Comparison of ENCODE assay signal across 13 cellular contexts in the genomic region with DNA sequence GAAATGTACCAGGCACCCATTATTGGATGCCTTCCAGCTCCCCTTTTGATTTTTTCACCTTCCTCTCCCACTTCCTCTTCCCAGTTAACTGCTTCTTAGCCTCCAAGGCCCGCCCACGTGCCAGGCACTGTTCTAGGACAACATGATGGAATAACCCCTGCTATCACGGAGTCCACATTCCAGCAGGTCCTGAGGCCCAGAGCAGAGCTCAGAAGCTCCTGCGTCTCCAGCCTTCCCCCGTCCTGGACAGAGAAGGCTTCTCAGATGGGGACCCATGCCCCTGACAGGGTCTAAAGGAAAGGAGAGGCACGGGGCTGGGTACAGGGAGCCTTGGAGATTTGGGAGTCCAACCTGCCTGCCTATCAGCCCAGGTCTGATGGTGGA. TPM values are rescaled to one million over a fixed set of nuclear protein-coding genes. Genes with fewer than 3 reads are reported as not detected.
DNase-seq lines count a peak whose midpoint lies in the region; ATAC-seq and TF ChIP-seq lines count a peak whose summit lies in the region.
"Had no signal": no experiment of that assay in that cellular context is flagged by ENCODE, and none has a peak within 500 bp of the region (broad histone marks: within the 10 kb centered on the region; RNA-seq: fewer than 3 reads in every experiment).

No MANE protein-coding gene starts in this region.

- no peak for TF ChIP-seq RAD21 in neural cell (conservative IDR thresholded peaks at IDR 0.05)

- H3F3A ChIP-seq in neural cell (ENCODE audit: insufficient read depth, low read length, poor library complexity, severe bottlenecking), result no peaks in the 10 kb centered on the region

- TF ChIP-seq EP300 in neural cell (conservative IDR thresholded peaks at IDR 0.05; ENCODE audit: poor library complexity, severe bottlenecking), result no peak

- H3K27me3 Mint-ChIP-seq in glutamatergic neuron (ENCODE audit: unreplicated experiment), result peaks cover 9% of the 10 kb centered on the region

- H3K9me3 ChIP-seq in BLaER1 (no peaks in the 10 kb centered on the region), neural cell (ENCODE audit: low read length) (no peaks in the 10 kb centered on the region)
- H3K9me3 ChIP-seq: BE2C, SJSA1 had no signal

- H3K4me1 ChIP-seq in BLaER1, result peaks cover 11% of the 10 kb centered on the region; the same call in 1 of the 2 replicates
- H3K4me1 ChIP-seq: SJSA1 had no signal

- peaks cover 12% of the 10 kb centered on the region for H3K9me3 Mint-ChIP-seq in glutamatergic neuron (ENCODE audit: unreplicated experiment)
- H3K9me3 Mint-ChIP-seq: CD4-positive, alpha-beta memory T cell had no signal

- H3K4me3 ChIP-seq in BLaER1 (no peak overlapping the region), dorsolateral prefrontal cortex (no peak overlapping the region), neural cell (ENCODE audit: low read length) (no peak overlapping the region)
- H3K4me3 ChIP-seq: SJSA1 had no signal

- no peaks in the 10 kb centered on the region for H3K36me3 ChIP-seq in BLaER1
- H3K36me3 ChIP-seq in neural cell (ENCODE audit: insufficient read depth, low read length), result no peaks in the 10 kb centered on the region
- H3K36me3 ChIP-seq: BE2C, SJSA1 had no signal

- peak overlapping the region; percentile 17; the same call in 1 of the 2 replicates for H3K4me2 ChIP-seq in BLaER1
- H3K4me2 ChIP-seq in neural cell (ENCODE audit: low read length), result no peak overlapping the region

- CTCF ChIA-PET in RWPE1 (lab: Yijun Ruan, JAX), result interaction anchor here (0.6 to 2.7 kb wide), 26 partner anchors 9 to 758 kb away, joined by 3 to 17 read pairs (median 4); a partner anchor contains a TSS

- ATAC-seq in omental fat pad (ENCODE audit: low FRiP score), result no peak
- ATAC-seq in HG03571 (IDR thresholded peaks at IDR 0.05; ENCODE audit: unreplicated experiment), result no peak

- no peak for DNase-seq in RWPE1 (ENCODE audit: low spot score)
- DNase-seq in dorsolateral prefrontal cortex, result no peak
- DNase-seq in omental fat pad (ENCODE audit: low spot score), result no peak
- no peak for DNase-seq in C1 segment of cervical spinal cord (lab: John Stamatoyannopoulos, UW)
- DNase-seq in glutamatergic neuron, result no peak
- DNase-seq: GOT3, NCI-H524 treated with DMSO at 0.1 percent for 48 hours had no signal

- H4K20me1 ChIP-seq in BLaER1, result no peaks in the 10 kb centered on the region
- H4K20me1 ChIP-seq in neural cell (ENCODE audit: insufficient read depth), result no peaks in the 10 kb centered on the region

- H3K27ac ChIP-seq in BLaER1 (no peak overlapping the region), RWPE1 (peak overlapping the region; percentile 98), dorsolateral prefrontal cortex (peak overlapping the region in 42 of 59 donors; percentile 10 to 86 (median 65)), neural cell (ENCODE audit: low read length) (no peak overlapping the region)
- H3K27ac ChIP-seq: SJSA1 had no signal

- H3K4me3 Mint-ChIP-seq in glutamatergic neuron (ENCODE audit: unreplicated experiment), result no peak overlapping the region
- H3K4me3 Mint-ChIP-seq: CD4-positive, alpha-beta memory T cell had no signal

- POLR2A ChIA-PET in RWPE1 (lab: Yijun Ruan, JAX; ENCODE audit: low non-redundant PET), result interaction anchor here (0.6 kb wide), 1 partner anchor 118 kb away, joined by 3 read pairs; no protein-coding TSS in a partner anchor

- TF ChIP-seq CTCF in RWPE1 (conservative IDR thresholded peaks at IDR 0.05; ENCODE audit: low read depth), result no peak
- TF ChIP-seq CTCF in dorsolateral prefrontal cortex (IDR thresholded peaks at IDR 0.05 in 54 of 56, conservative IDR thresholded peaks at IDR 0.05 in 2 of 56; ENCODE audit: low read depth in 1 of 56, partially characterized antibody in 56 of 56), result no peak
- no peak for TF ChIP-seq CTCF in neural cell (IDR thresholded peaks at IDR 0.05; ENCODE audit: poor library complexity, severe bottlenecking)
- no peak for TF ChIP-seq CTCF in omental fat pad (IDR thresholded peaks at IDR 0.05)
- no peak for TF ChIP-seq CTCF in glutamatergic neuron (IDR thresholded peaks at IDR 0.05; ENCODE audit: partially characterized antibody, unreplicated experiment)

- H2AFZ ChIP-seq in neural cell (ENCODE audit: low read depth, low read length), result no peak overlapping the region

- no peak overlapping the region for H3K27ac Mint-ChIP-seq in glutamatergic neuron (ENCODE audit: unreplicated experiment)
- H3K27ac Mint-ChIP-seq: CD4-positive, alpha-beta memory T cell had no signal

- H3K79me2 ChIP-seq in neural cell (replicated peaks; ENCODE audit: insufficient read depth, low read length), result no peaks in the 10 kb centered on the region

- H3K27me3 ChIP-seq in BLaER1, result no peaks in the 10 kb centered on the region
- peaks cover 0 to 3% (median 0%) of the 10 kb centered on the region in 45 donors for H3K27me3 ChIP-seq in dorsolateral prefrontal cortex
- no peaks in the 10 kb centered on the region for H3K27me3 ChIP-seq in neural cell (ENCODE audit: insufficient read depth, low read depth, low read length)
- H3K27me3 ChIP-seq: BE2C, SJSA1 had no signal

- no peaks in the 10 kb centered on the region for H3K9me2 ChIP-seq in neural cell (ENCODE audit: insufficient read depth, low read length)

- H3K36me3 Mint-ChIP-seq in glutamatergic neuron (ENCODE audit: unreplicated experiment), result no peaks in the 10 kb centered on the region
- H3K36me3 Mint-ChIP-seq: CD4-positive, alpha-beta memory T cell had no signal

- peaks cover 9% of the 10 kb centered on the region for H3K4me1 Mint-ChIP-seq in glutamatergic neuron (ENCODE audit: low read depth, unreplicated experiment)
- H3K4me1 Mint-ChIP-seq: CD4-positive, alpha-beta memory T cell had no signal

- H3K9ac ChIP-seq in BLaER1, result 0 out of 2 replicates have a peak overlapping the region, but pooled peaks have one; percentile 15
- H3K9ac ChIP-seq in neural cell (ENCODE audit: low read length), result peak overlapping the region; percentile 0

- intact Hi-C loops in dorsolateral prefrontal cortex (cut with DNase I), result loop anchor here (1.0 to 10.0 kb wide), 9 partner anchors 94 to 627 kb away; no protein-coding TSS in a partner anchor

TF ChIP-seq in neural cell, 6 proteins besides CTCF, POLR2A, EP300 and RAD21:
- no peak for TF ChIP-seq SMC3 (conservative IDR thresholded peaks at IDR 0.05; ENCODE audit: poor library complexity)
- TF ChIP-seq TAF1 (IDR thresholded peaks at IDR 0.05; ENCODE audit: low read depth), result no peak
- TF ChIP-seq EZH2 (IDR thresholded peaks at IDR 0.05; ENCODE audit: borderline replicate concordance, insufficient read depth, low read length, poor library complexity, severe bottlenecking), result no peak

RNA-seq across cellular contexts. Expression of a gene that starts 29.1 kb away (rescaled TPM):
- 1 to 10 TPM in 71 of 120 experiments, under 1 TPM in 35, not detected in 14; 0.22 to 6.4 (median 1.4) TPM for total RNA-seq in dorsolateral prefrontal cortex
- polyA plus RNA-seq in neural cell, result 0.56 and 0.82 TPM in 2 replicates
- polyA minus RNA-seq in neural cell, result 0.49 and 0.81 TPM in 2 replicates
- 1 to 10 TPM; 1.3 to 5.7 (median 3.0) TPM for total RNA-seq in omental fat pad
- not detected for total RNA-seq in glutamatergic neuron (ENCODE audit: unreplicated experiment)
- total RNA-seq: CD4-positive, alpha-beta memory T cell; SJSA1 had no signal
- polyA plus RNA-seq: CD4-positive, alpha-beta memory T cell had no signal

Comparison
In these comparisons a context has a peak if more than half of its experiments do, and no peak if none do; other contexts are left out.
1. H3K27ac ChIP-seq: peak in RWPE1 (single experiment) and dorsolateral prefrontal cortex (42 of 59); none in BLaER1 (single experiment) and neural cell (single experiment).